12 cellular contexts compared by ENCODE assay signal in genomic region chr10:121437596-121437995, GRCh38.
DNase-seq lines count a peak whose midpoint lies in the region; ATAC-seq and TF ChIP-seq lines count a peak whose summit lies in the region.
"Had no signal": no experiment of that assay in that cellular context is flagged by ENCODE, and none has a peak within 500 bp of the region (broad histone marks: within the 10 kb centered on the region; RNA-seq: fewer than 3 reads in every experiment).

No MANE protein-coding gene starts in this region.

- H3K9me3 ChIP-seq in mesodermal cell (ENCODE audit: control insufficient read depth, low read length): no peaks in the 10 kb centered on the region
- H3K9me3 ChIP-seq in testis: no peaks in the 10 kb centered on the region

- DNase-seq in NCI-H446 treated with DMSO at 0.1 percent for 48 hours (lab: John Stamatoyannopoulos, UW): peak; percentile 29
- peak; percentile 27 for DNase-seq in testis
- DNase-seq in NCI-H510A treated with DMSO at 0.1 percent for 48 hours (lab: John Stamatoyannopoulos, UW): no peak
- DNase-seq in NCI-H2107 (lab: John Stamatoyannopoulos, UW): no peak
- DNase-seq: activated CD4-positive, alpha-beta T cell treated with anti-CD3 and anti-CD28 coated beads, Interleukin-2, amount 10 ng/mL, durations not matched to agents 7 days and 5 days; activated gamma-delta T cell; NCI-H1417; stimulated activated CD4-positive, alpha-beta T cell treated with anti-CD3 and anti-CD28 coated beads, Interleukin-4, amount 100 ng/mL, for 24 hours; stimulated activated naive CD8-positive, alpha-beta T cell treated with anti-CD3 and anti-CD28 coated beads, Interleukin-15, Interleukin-2, amounts not matched to agents 100 U/mL and 50 U/mL, for 24 hours had no signal

- no peak overlapping the region for H3K4me3 ChIP-seq in mesodermal cell (ENCODE audit: extremely low read depth, insufficient read depth, low read length, poor library complexity, severe bottlenecking)
- H3K4me3 ChIP-seq in testis: no peak overlapping the region

- no peak for TF ChIP-seq POLR2A in testis (IDR thresholded peaks at IDR 0.05)

- ATAC-seq in HG02852 (IDR thresholded peaks at IDR 0.05; ENCODE audit: unreplicated experiment): no peak
- ATAC-seq: stimulated activated naive CD8-positive, alpha-beta T cell treated with anti-CD3 and anti-CD28 coated beads, Interleukin-15, Interleukin-2, amounts not matched to agents 100 U/mL and 50 U/mL, for 24 hours had no signal

- H3K36me3 ChIP-seq in mesodermal cell (ENCODE audit: control insufficient read depth, insufficient read depth, low read length): no peaks in the 10 kb centered on the region
- no peaks in the 10 kb centered on the region for H3K36me3 ChIP-seq in testis (ENCODE audit: low read depth, missing control alignments)

- WGBS in mesodermal cell (ENCODE audit: insufficient coverage in 2 of 2), 2 experiments: 0 to 42% methylated on average over 1 to 2 of the region's 4 CpGs
- WGBS in testis, 2 donors: 34 to 42% methylated on average over 3 to 4 of the region's 4 CpGs

- peaks cover 46% of the 10 kb centered on the region for H3K4me1 ChIP-seq in mesodermal cell (ENCODE audit: control insufficient read depth, insufficient read depth, low read length, poor library complexity, severe bottlenecking)
- H3K4me1 ChIP-seq in testis: no peaks in the 10 kb centered on the region

- H3K27ac ChIP-seq in cingulate gyrus (ENCODE audit: low read depth, low read length) (peak overlapping the region; percentile 88), mesodermal cell (ENCODE audit: low read depth, low read length, severe bottlenecking) (peak overlapping the region; percentile 83), testis (no peak overlapping the region)

- no peak for TF ChIP-seq CTCF in testis (IDR thresholded peaks at IDR 0.05)

- H3K27me3 ChIP-seq in testis: no peaks in the 10 kb centered on the region

- intact Hi-C loops in testis (cut with DNase I; ENCODE audit: low total_unique reads): no loop called here

Comparison
In these comparisons a context has a peak if more than half of its experiments do, and no peak if none do; other contexts are left out.
1. DNase-seq: peak in NCI-H446 treated with DMSO at 0.1 percent for 48 hours (single experiment) and testis (single experiment); none in NCI-H510A treated with DMSO at 0.1 percent for 48 hours (single experiment) and NCI-H2107 (single experiment).
2. H3K27ac ChIP-seq: peak in cingulate gyrus (single experiment) and mesodermal cell (single experiment); none in testis (0 of 2).